17 cellular contexts compared by ENCODE assay signal in genomic region chr2:134705861-134706586, GRCh38. TPM values are rescaled to one million over a fixed set of nuclear protein-coding genes. Genes with fewer than 3 reads are reported as not detected.
DNase-seq lines count a peak whose midpoint lies in the region; ATAC-seq and TF ChIP-seq lines count a peak whose summit lies in the region.
"Had no signal": no experiment of that assay in that cellular context is flagged by ENCODE, and none has a peak within 500 bp of the region (broad histone marks: within the 10 kb centered on the region; RNA-seq: fewer than 3 reads in every experiment).

No MANE protein-coding gene starts in this region.

- no peak for DNase-seq in T-helper 2 cell treated with Interferon-gamma antibody and Interleukin-4, amounts not matched to agents 5 μg/mL and 100 μg/mL, for 36 hours (ENCODE audit: low spot score)
- DNase-seq in T-helper 2 cell (no peak), natural killer cell (no peak), cortex of kidney (lab: John Stamatoyannopoulos, UW) (no peak)
- DNase-seq: activated effector memory CD4-positive, alpha-beta T cell treated with Interleukin-2 at 50 U/mL for 16 hours; DMS153; GOT3; NCI-H1105; NK-92 treated with Interleukin-12 subunit alpha and Interleukin-12 subunit beta, amount 100 ng/mL, for 24 hours; upper lobe of right lung had no signal

- no peaks in the 10 kb centered on the region for H3K9me3 Mint-ChIP-seq in T-helper 2 cell treated with Interferon-gamma antibody and Interleukin-4, amounts not matched to agents 5 μg/mL and 100 μg/mL, for 36 hours
- H3K9me3 Mint-ChIP-seq in brain (peaks cover 0 to 5% (median 0%) of the 10 kb centered on the region in 5 experiments), natural killer cell (no peaks in the 10 kb centered on the region)
- H3K9me3 Mint-ChIP-seq: nephron had no signal

- intact Hi-C loops in natural killer cell (cut with micrococcal nuclease): no loop called here

- H3K27ac Mint-ChIP-seq in T-helper 2 cell treated with Interferon-gamma antibody and Interleukin-4, amounts not matched to agents 5 μg/mL and 100 μg/mL, for 36 hours: no peak overlapping the region
- peak overlapping the region in 3 of 5 experiments; percentile 37 to 88 (median 73) for H3K27ac Mint-ChIP-seq in brain
- H3K27ac Mint-ChIP-seq in natural killer cell: peak overlapping the region in 1 of 2 donors; percentile 64
- H3K27ac Mint-ChIP-seq: nephron had no signal

- H3K4me1 Mint-ChIP-seq in T-helper 2 cell treated with Interferon-gamma antibody and Interleukin-4, amounts not matched to agents 5 μg/mL and 100 μg/mL, for 36 hours (ENCODE audit: low read depth): peaks cover 12% of the 10 kb centered on the region
- peaks cover 22% of the 10 kb centered on the region for H3K4me1 Mint-ChIP-seq in brain
- H3K4me1 Mint-ChIP-seq in natural killer cell: peaks cover 24 to 32% of the 10 kb centered on the region in 2 donors
- H3K4me1 Mint-ChIP-seq: nephron had no signal

- peak overlapping the region; percentile 29 for H3K4me3 Mint-ChIP-seq in T-helper 2 cell treated with Interferon-gamma antibody and Interleukin-4, amounts not matched to agents 5 μg/mL and 100 μg/mL, for 36 hours
- peak overlapping the region in 2 of 5 experiments; percentile 5 to 11 for H3K4me3 Mint-ChIP-seq in brain
- H3K4me3 Mint-ChIP-seq in natural killer cell: peak overlapping the region; percentile 86
- H3K4me3 Mint-ChIP-seq: nephron had no signal

- no peak for TF ChIP-seq CTCF in brain (conservative IDR thresholded peaks at IDR 0.05)
- TF ChIP-seq CTCF in natural killer cell (IDR thresholded peaks at IDR 0.05): no peak

- peak; percentile 27 for ATAC-seq in GM18868 (IDR thresholded peaks at IDR 0.05; ENCODE audit: unreplicated experiment)
- ATAC-seq in natural killer cell: peak in 1 of 3 donors; percentile 22
- no peak for ATAC-seq in HG02623 (IDR thresholded peaks at IDR 0.05; ENCODE audit: unreplicated experiment)
- no peak for ATAC-seq in GM18511 (IDR thresholded peaks at IDR 0.05; ENCODE audit: unreplicated experiment)

- H3K36me3 Mint-ChIP-seq in T-helper 2 cell treated with Interferon-gamma antibody and Interleukin-4, amounts not matched to agents 5 μg/mL and 100 μg/mL, for 36 hours (ENCODE audit: low read depth): no peaks in the 10 kb centered on the region
- H3K36me3 Mint-ChIP-seq in brain: no peaks in the 10 kb centered on the region
- H3K36me3 Mint-ChIP-seq in natural killer cell: no peaks in the 10 kb centered on the region

- H3K27me3 Mint-ChIP-seq in T-helper 2 cell treated with Interferon-gamma antibody and Interleukin-4, amounts not matched to agents 5 μg/mL and 100 μg/mL, for 36 hours (ENCODE audit: low read depth): peaks cover 78% of the 10 kb centered on the region
- H3K27me3 Mint-ChIP-seq in brain: peaks cover 17% of the 10 kb centered on the region
- peaks cover 0 to 10% of the 10 kb centered on the region in 2 donors for H3K27me3 Mint-ChIP-seq in natural killer cell (ENCODE audit: low read depth in 2 of 2)

RNA-seq across cellular contexts. Expression of gene TMEM163, which starts 12.8 kb away (rescaled TPM):
- polyA plus RNA-seq in brain (ENCODE audit: insufficient read depth, low read depth, low replicate concordance): 21.4 TPM
- 10 to 100 TPM in 2 of 3 donors, 1 to 10 TPM in 1; 6.8 to 11.6 (median 10.3) TPM for total RNA-seq in natural killer cell
- total RNA-seq: HT-29 had no signal
- polyA plus RNA-seq: A549 had no signal
